In genomic region chr1:85550784-85551516, GRCh38 we compare ENCODE assay signal across 11 cellular contexts. TPM values are rescaled to one million over a fixed set of nuclear protein-coding genes. Genes with fewer than 3 reads are reported as not detected.
DNase-seq lines count a peak whose midpoint lies in the region; FAIRE-seq and TF ChIP-seq lines count a peak whose summit lies in the region.
"Had no signal": no experiment of that assay in that cellular context is flagged by ENCODE, and none has a peak within 500 bp of the region (broad histone marks: within the 10 kb centered on the region; RNA-seq: fewer than 3 reads in every experiment).

No MANE protein-coding gene starts in this region.

- no peaks in the 10 kb centered on the region for H3K36me3 ChIP-seq in sigmoid colon

- TF ChIP-seq CTCF in fibroblast of mammary gland (conservative IDR thresholded peaks at IDR 0.05; ENCODE audit: control insufficient read depth, insufficient read depth, low read depth, low read length) = no peak
- no peak for TF ChIP-seq CTCF in sigmoid colon (IDR thresholded peaks at IDR 0.05)

- no peak for TF ChIP-seq POLR2A in sigmoid colon (IDR thresholded peaks at IDR 0.05)

- peak; percentile 89 for FAIRE-seq in RCC 7860 (lab: Jason Lieb, UNC)
- FAIRE-seq: GM12891 had no signal

- no peak for TF ChIP-seq EP300 in sigmoid colon (IDR thresholded peaks at IDR 0.05)

- no peaks in the 10 kb centered on the region for H3K9me3 ChIP-seq in sigmoid colon
- H3K9me3 ChIP-seq: testis had no signal

- H3K4me1 ChIP-seq in sigmoid colon = peaks cover 0 to 71% (median 56%) of the 10 kb centered on the region in 4 donors
- H3K4me1 ChIP-seq: testis had no signal

- DNase-seq in ELR (ENCODE audit: low read depth) (peak; percentile 69), RCC 7860 (ENCODE audit: low spot score) (peak; percentile 91), fibroblast of mammary gland (ENCODE audit: low read depth) (peak; percentile 58), sigmoid colon (no peak), NOMO-1 treated with DMSO at 0.1 percent for 48 hours (lab: John Stamatoyannopoulos, UW; ENCODE audit: unreplicated experiment) (no peak), RKO (ENCODE audit: low spot score) (no peak), T-helper 9 cell (no peak)
- no peak for DNase-seq in stimulated activated CD4-positive, alpha-beta T cell treated with anti-CD3 and anti-CD28 coated beads, Interleukin-4, amount 100 ng/mL, for 4 hours
- DNase-seq: stimulated activated CD4-positive, alpha-beta T cell treated with anti-CD3 and anti-CD28 coated beads, Interleukin-1b, Interleukin-23, amount 100 ng/mL, for 48 hours; testis had no signal

- H3K4me3 ChIP-seq in fibroblast of mammary gland (ENCODE audit: control insufficient read depth, low read depth, low read length) (no peak overlapping the region), sigmoid colon (no peak overlapping the region)
- H3K4me3 ChIP-seq: testis had no signal

- no peaks in the 10 kb centered on the region for H3K27me3 ChIP-seq in sigmoid colon
- H3K27me3 ChIP-seq: testis had no signal

- intact Hi-C loops in sigmoid colon (cut with DNase I) = no loop called here

- 63 to 76% methylated on average over 5 of the region's 5 CpGs for WGBS in sigmoid colon, 2 donors

- peak overlapping the region; percentile 65 to 85 (median 69) for H3K27ac ChIP-seq in sigmoid colon
- H3K27ac ChIP-seq: testis had no signal

RNA-seq across cellular contexts. Expression of gene CCN1, which starts 29.6 kb away (rescaled TPM):
- total RNA-seq in sigmoid colon = 100 to 1,000 TPM in 2 of 4 donors, 10 to 100 TPM in 2; 28.2 to 150 (median 104) TPM
- 10 to 100 TPM in 2 of 3 donors, 1 to 10 TPM in 1; 3.9 to 79.5 (median 22.8) TPM for polyA plus RNA-seq in sigmoid colon

Comparison
In these comparisons a context has a peak if more than half of its experiments do, and no peak if none do; other contexts are left out.
1. DNase-seq: peak in ELR (single experiment), RCC 7860 (single experiment) and fibroblast of mammary gland (single experiment); none in sigmoid colon (single experiment), stimulated activated CD4-positive, alpha-beta T cell treated with anti-CD3 and anti-CD28 coated beads, Interleukin-4, amount 100 ng/mL, for 4 hours (0 of 2), NOMO-1 treated with DMSO at 0.1 percent for 48 hours (single experiment), RKO (single experiment) and T-helper 9 cell (single experiment).